In genomic region chr15:67190326-67190725, GRCh38 we compare ENCODE assay signal across 20 cellular contexts.
DNase-seq lines count a peak whose midpoint lies in the region; ATAC-seq and TF ChIP-seq lines count a peak whose summit lies in the region.
"Had no signal": no experiment of that assay in that cellular context is flagged by ENCODE, and none has a peak within 500 bp of the region (broad histone marks: within the 10 kb centered on the region; RNA-seq: fewer than 3 reads in every experiment).

No MANE protein-coding gene starts in this region.

- H3K4me1 ChIP-seq in esophagus (ENCODE audit: control insufficient read depth in 2 of 2, insufficient read depth in 2 of 2, low read length in 1 of 2), result peaks cover 3 to 16% of the 10 kb centered on the region in 2 donors
- peaks cover 97% of the 10 kb centered on the region for H3K4me1 ChIP-seq in psoas muscle
- peaks cover 10 to 39% (median 18%) of the 10 kb centered on the region in 4 donors for H3K4me1 ChIP-seq in transverse colon

- no peaks in the 10 kb centered on the region for H3K27me3 ChIP-seq in esophagus (ENCODE audit: control insufficient read depth in 1 of 2, insufficient read depth in 2 of 2, low read length in 2 of 2)
- H3K27me3 ChIP-seq in psoas muscle (ENCODE audit: insufficient read depth in 3 of 3, low read length in 2 of 3), result no peaks in the 10 kb centered on the region
- H3K27me3 ChIP-seq in transverse colon, result no peaks in the 10 kb centered on the region
- H3K27me3 ChIP-seq: adrenal gland, BLaER1 had no signal

- TF ChIP-seq CTCF in psoas muscle (IDR thresholded peaks at IDR 0.05) (no peak), transverse colon (IDR thresholded peaks at IDR 0.05) (no peak)

- 77 to 86% methylated on average over 2 of the region's 2 CpGs for WGBS in esophagus, 2 donors
- 60 to 72% (median 62%) methylated on average over 2 of the region's 2 CpGs for WGBS in psoas muscle, 3 donors
- 79 to 100% methylated on average over 1 to 2 of the region's 2 CpGs for WGBS in transverse colon (ENCODE audit: low coverage in 1 of 2), 2 donors

- no peaks in the 10 kb centered on the region for H3K9me3 Mint-ChIP-seq in activated CD4-positive, alpha-beta memory T cell treated with anti-CD3 and anti-CD28 coated beads, Interleukin-2, amount 10 ng/mL, durations not matched to agents 7 days and 5 days
- no peaks in the 10 kb centered on the region for H3K9me3 Mint-ChIP-seq in activated CD4-positive, alpha-beta memory T cell treated with anti-CD3 and anti-CD28 coated beads for 36 hours
- H3K9me3 Mint-ChIP-seq: mesothelial cell of epicardium, neural crest cell had no signal

- peak; percentile 14 for DNase-seq in activated CD4-positive, alpha-beta memory T cell treated with anti-CD3 and anti-CD28 coated beads, Interleukin-2, amount 10 ng/mL, durations not matched to agents 7 days and 5 days
- no peak for DNase-seq in activated CD4-positive, alpha-beta memory T cell treated with anti-CD3 and anti-CD28 coated beads for 36 hours
- DNase-seq in psoas muscle (no peak), transverse colon (no peak), SW480 (ENCODE audit: low spot score) (no peak)
- DNase-seq: activated CD4-positive, CD25-positive, alpha-beta regulatory T cell treated with anti-CD3 and anti-CD28 coated beads, Interleukin-2, amount 50 U/mL, for 72 hours; activated effector memory CD4-positive, alpha-beta T cell treated with Interleukin-2 at 50 U/mL for 16 hours; central memory CD4-positive, alpha-beta T cell; NCI-H1417 treated with DMSO at 0.1 percent for 48 hours; PC-3; stimulated activated naive CD4-positive, alpha-beta T cell treated with Interleukin-2 at 50 U/mL for 16 hours; T-helper 9 cell had no signal

- peaks cover 8% of the 10 kb centered on the region for H3K4me1 Mint-ChIP-seq in activated CD4-positive, alpha-beta memory T cell treated with anti-CD3 and anti-CD28 coated beads, Interleukin-2, amount 10 ng/mL, durations not matched to agents 7 days and 5 days
- H3K4me1 Mint-ChIP-seq in activated CD4-positive, alpha-beta memory T cell treated with anti-CD3 and anti-CD28 coated beads for 36 hours (ENCODE audit: low read depth), result peaks cover 6% of the 10 kb centered on the region
- H3K4me1 Mint-ChIP-seq: neural crest cell had no signal

- H3K36me3 ChIP-seq in esophagus (ENCODE audit: control insufficient read depth in 2 of 2, insufficient read depth in 2 of 2, low read length in 1 of 2) (peaks cover 14 to 53% of the 10 kb centered on the region in 2 donors), psoas muscle (ENCODE audit: insufficient read depth in 1 of 2, low read depth in 1 of 2) (peaks cover 0 to 51% of the 10 kb centered on the region in 2 donors), transverse colon (no peaks in the 10 kb centered on the region)

- ATAC-seq in psoas muscle (no peak), GM19452 (IDR thresholded peaks at IDR 0.05; ENCODE audit: unreplicated experiment) (no peak), HG03097 (IDR thresholded peaks at IDR 0.05; ENCODE audit: low FRiP score, unreplicated experiment) (no peak)
- ATAC-seq: PC-3 had no signal

- TF ChIP-seq EP300 in transverse colon (IDR thresholded peaks at IDR 0.05; ENCODE audit: low read depth), result no peak

- no peak overlapping the region for H3K27ac Mint-ChIP-seq in activated CD4-positive, alpha-beta memory T cell treated with anti-CD3 and anti-CD28 coated beads, Interleukin-2, amount 10 ng/mL, durations not matched to agents 7 days and 5 days
- H3K27ac Mint-ChIP-seq in activated CD4-positive, alpha-beta memory T cell treated with anti-CD3 and anti-CD28 coated beads for 36 hours, result no peak overlapping the region
- H3K27ac Mint-ChIP-seq: mesothelial cell of epicardium had no signal

- POLR2A ChIA-PET in activated CD4-positive, alpha-beta memory T cell treated with anti-CD3 and anti-CD28 coated beads, Interleukin-2, amount 10 ng/mL, durations not matched to agents 7 days and 5 days (lab: Charles Lee), result no interaction called here
- POLR2A ChIA-PET in activated CD4-positive, alpha-beta memory T cell treated with anti-CD3 and anti-CD28 coated beads for 36 hours (lab: Charles Lee), result no interaction called here

- H3K9me3 ChIP-seq in esophagus (ENCODE audit: control insufficient read depth in 2 of 2, insufficient read depth in 1 of 2, low read depth in 1 of 2, low read length in 1 of 2) (peaks cover 0 to 2% of the 10 kb centered on the region in 2 donors), psoas muscle (no peaks in the 10 kb centered on the region), transverse colon (no peaks in the 10 kb centered on the region)
- H3K9me3 ChIP-seq: adrenal gland, BLaER1 had no signal

- H3K27ac ChIP-seq in esophagus (ENCODE audit: low read depth in 2 of 2, low read length in 1 of 2) (peak overlapping the region; percentile 27 to 56), psoas muscle (peak overlapping the region; percentile 90), transverse colon (peak overlapping the region; percentile 13 to 78 (median 70))
- H3K27ac ChIP-seq: 22Rv1, BLaER1 had no signal

- H3K36me3 Mint-ChIP-seq in activated CD4-positive, alpha-beta memory T cell treated with anti-CD3 and anti-CD28 coated beads, Interleukin-2, amount 10 ng/mL, durations not matched to agents 7 days and 5 days (ENCODE audit: low read depth), result peaks cover 94% of the 10 kb centered on the region
- peaks cover 43% of the 10 kb centered on the region for H3K36me3 Mint-ChIP-seq in activated CD4-positive, alpha-beta memory T cell treated with anti-CD3 and anti-CD28 coated beads for 36 hours

- in situ Hi-C loops in transverse colon (cut with MboI; ENCODE audit: low pct_ligation_motif_present in 1 of 4, low pct_unique_long_range_greater_than_20kb in 1 of 4, low sequenced_read_pairs in 3 of 4), result no loop called here

- intact Hi-C loops in activated CD4-positive, alpha-beta memory T cell treated with anti-CD3 and anti-CD28 coated beads for 36 hours (cut with micrococcal nuclease), result no loop called here
- intact Hi-C loops in psoas muscle (cut with DNase I) (no loop called here), transverse colon (cut with DNase I; ENCODE audit: low total_unique reads) (no loop called here)

- no peaks in the 10 kb centered on the region for H3K27me3 Mint-ChIP-seq in activated CD4-positive, alpha-beta memory T cell treated with anti-CD3 and anti-CD28 coated beads, Interleukin-2, amount 10 ng/mL, durations not matched to agents 7 days and 5 days
- no peaks in the 10 kb centered on the region for H3K27me3 Mint-ChIP-seq in activated CD4-positive, alpha-beta memory T cell treated with anti-CD3 and anti-CD28 coated beads for 36 hours

- H3K4me3 ChIP-seq in esophagus (ENCODE audit: low read depth in 1 of 2, low read length in 2 of 2) (no peak overlapping the region), psoas muscle (no peak overlapping the region), transverse colon (no peak overlapping the region)
- H3K4me3 ChIP-seq: adrenal gland, BLaER1 had no signal

- CTCF ChIA-PET in activated CD4-positive, alpha-beta memory T cell treated with anti-CD3 and anti-CD28 coated beads, Interleukin-2, amount 10 ng/mL, durations not matched to agents 7 days and 5 days (lab: Charles Lee), result no interaction called here
- CTCF ChIA-PET in activated CD4-positive, alpha-beta memory T cell treated with anti-CD3 and anti-CD28 coated beads for 36 hours (lab: Charles Lee), result interaction anchor here (1.1 kb wide), 1 partner anchor 89 kb away, joined by 4 read pairs; no protein-coding TSS in a partner anchor

- no peak overlapping the region for H3K4me3 Mint-ChIP-seq in activated CD4-positive, alpha-beta memory T cell treated with anti-CD3 and anti-CD28 coated beads, Interleukin-2, amount 10 ng/mL, durations not matched to agents 7 days and 5 days
- no peak overlapping the region for H3K4me3 Mint-ChIP-seq in activated CD4-positive, alpha-beta memory T cell treated with anti-CD3 and anti-CD28 coated beads for 36 hours
- H3K4me3 Mint-ChIP-seq: mesothelial cell of epicardium, neural crest cell had no signal

- no peak for TF ChIP-seq POLR2A in transverse colon (IDR thresholded peaks at IDR 0.05)
